In the genomic region with DNA sequence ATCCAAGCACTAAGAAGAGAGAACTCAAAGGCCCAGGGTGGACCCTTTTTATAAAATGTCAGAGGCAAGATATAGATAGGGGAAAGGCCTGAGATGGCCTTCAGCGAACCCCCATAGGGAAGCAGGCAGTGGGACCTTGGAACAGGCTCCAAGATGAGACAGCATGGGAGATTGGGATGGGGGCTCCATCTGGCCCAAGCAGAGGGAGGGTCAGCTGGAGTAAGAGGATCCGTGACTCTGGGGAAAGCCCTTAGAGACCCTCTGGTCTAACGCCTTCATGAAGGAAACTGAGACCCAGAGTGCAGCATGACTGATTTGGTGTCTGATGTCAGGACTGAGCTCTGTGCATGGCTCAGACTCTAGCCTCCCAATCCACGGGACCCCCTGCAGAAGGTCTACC, we compare ENCODE assay signal across 1 cellular context.
TF ChIP-seq lines count a peak whose summit lies in the region.

No MANE protein-coding gene starts in this region.

TF ChIP-seq in HepG2, 621 proteins besides CTCF, POLR2A, EP300 and RAD21 (continued from another document):
- TF ChIP-seq, protein P1, sequence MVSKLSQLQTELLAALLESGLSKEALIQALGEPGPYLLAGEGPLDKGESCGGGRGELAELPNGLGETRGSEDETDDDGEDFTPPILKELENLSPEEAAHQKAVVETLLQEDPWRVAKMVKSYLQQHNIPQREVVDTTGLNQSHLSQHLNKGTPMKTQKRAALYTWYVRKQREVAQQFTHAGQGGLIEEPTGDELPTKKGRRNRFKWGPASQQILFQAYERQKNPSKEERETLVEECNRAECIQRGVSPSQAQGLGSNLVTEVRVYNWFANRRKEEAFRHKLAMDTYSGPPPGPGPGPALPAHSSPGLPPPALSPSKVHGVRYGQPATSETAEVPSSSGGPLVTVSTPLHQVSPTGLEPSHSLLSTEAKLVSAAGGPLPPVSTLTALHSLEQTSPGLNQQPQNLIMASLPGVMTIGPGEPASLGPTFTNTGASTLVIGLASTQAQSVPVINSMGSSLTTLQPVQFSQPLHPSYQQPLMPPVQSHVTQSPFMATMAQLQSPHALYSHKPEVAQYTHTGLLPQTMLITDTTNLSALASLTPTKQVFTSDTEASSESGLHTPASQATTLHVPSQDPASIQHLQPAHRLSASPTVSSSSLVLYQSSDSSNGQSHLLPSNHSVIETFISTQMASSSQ (IDR thresholded peaks at IDR 0.05; ENCODE audit: low read depth) = no peak
- TF ChIP-seq, protein P1 (CRISPR knock-in tag; IDR thresholded peaks at IDR 0.05; ENCODE audit: borderline replicate concordance) = no peak
- no peak for TF ChIP-seq ZKSCAN5 (CRISPR knock-in tag; IDR thresholded peaks at IDR 0.05)
